ENCODE assay signal across 1 cellular context in genomic region chr15:23038741-23039150, GRCh38.
TF ChIP-seq lines count a peak whose summit lies in the region.

No MANE protein-coding gene starts in this region.

TF ChIP-seq in IMR-90, 13 proteins besides CTCF, POLR2A, EP300 and RAD21 (continued from another document):
- TF ChIP-seq ELK1 (IDR thresholded peaks at IDR 0.05; ENCODE audit: borderline replicate concordance, low read depth, low read length), result no peak
- TF ChIP-seq, protein P1, sequence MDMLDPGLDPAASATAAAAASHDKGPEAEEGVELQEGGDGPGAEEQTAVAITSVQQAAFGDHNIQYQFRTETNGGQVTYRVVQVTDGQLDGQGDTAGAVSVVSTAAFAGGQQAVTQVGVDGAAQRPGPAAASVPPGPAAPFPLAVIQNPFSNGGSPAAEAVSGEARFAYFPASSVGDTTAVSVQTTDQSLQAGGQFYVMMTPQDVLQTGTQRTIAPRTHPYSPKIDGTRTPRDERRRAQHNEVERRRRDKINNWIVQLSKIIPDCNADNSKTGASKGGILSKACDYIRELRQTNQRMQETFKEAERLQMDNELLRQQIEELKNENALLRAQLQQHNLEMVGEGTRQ (IDR thresholded peaks at IDR 0.05; ENCODE audit: low read depth, low read length), result no peak
- TF ChIP-seq RFX5 (IDR thresholded peaks at IDR 0.05; ENCODE audit: low read depth, low read length), result no peak
- no peak for TF ChIP-seq SMC3 (IDR thresholded peaks at IDR 0.05; ENCODE audit: low read depth, low read length)
